In the genomic region with DNA sequence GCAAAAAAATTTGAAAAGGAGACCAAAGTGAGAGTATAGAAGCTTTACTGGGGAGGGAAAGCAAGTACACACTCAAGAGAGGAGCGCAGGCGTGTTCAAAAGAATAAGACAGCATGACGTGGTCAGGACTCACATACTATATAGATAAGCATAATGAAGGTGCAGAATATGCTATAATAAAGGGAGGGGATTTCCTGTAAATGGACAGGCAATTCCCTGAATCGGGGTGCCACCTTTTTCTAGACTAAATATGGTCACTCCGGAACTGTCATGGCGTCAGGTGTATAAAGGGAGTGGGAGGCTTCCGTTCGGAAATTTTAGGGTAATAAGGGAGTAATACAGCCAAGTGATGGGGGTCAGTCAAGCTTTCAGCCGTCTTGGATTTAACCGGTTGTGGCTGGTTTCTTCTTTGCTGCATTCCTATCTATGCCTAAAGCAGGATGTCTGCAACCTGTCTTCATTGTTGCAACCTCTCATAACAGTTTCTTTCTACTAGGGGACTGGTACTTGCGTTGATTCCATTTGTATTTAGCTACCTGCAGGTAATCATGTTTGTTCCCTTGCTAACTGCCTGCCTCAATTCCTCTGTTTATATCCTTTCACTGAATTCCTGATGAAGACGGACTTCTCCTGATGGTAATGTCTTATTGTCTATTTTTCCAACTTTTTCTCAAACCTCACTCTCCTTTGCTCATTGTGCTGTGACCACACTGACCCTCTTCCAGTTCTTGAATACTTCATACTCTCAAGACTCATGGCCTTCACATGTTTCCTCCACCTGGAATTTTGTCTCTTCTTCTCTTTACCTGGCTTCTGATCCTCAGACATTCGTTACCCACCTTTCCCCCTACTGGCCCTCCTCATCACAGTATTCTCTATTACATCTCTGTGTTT, we compare ENCODE assay signal across 1 cellular context.
TF ChIP-seq lines count a peak whose summit lies in the region.

No MANE protein-coding gene starts in this region.

TF ChIP-seq in K562, 482 proteins besides CTCF, POLR2A, EP300 and RAD21 (continued from another document and continues in another):
- TF ChIP-seq, protein P1, sequence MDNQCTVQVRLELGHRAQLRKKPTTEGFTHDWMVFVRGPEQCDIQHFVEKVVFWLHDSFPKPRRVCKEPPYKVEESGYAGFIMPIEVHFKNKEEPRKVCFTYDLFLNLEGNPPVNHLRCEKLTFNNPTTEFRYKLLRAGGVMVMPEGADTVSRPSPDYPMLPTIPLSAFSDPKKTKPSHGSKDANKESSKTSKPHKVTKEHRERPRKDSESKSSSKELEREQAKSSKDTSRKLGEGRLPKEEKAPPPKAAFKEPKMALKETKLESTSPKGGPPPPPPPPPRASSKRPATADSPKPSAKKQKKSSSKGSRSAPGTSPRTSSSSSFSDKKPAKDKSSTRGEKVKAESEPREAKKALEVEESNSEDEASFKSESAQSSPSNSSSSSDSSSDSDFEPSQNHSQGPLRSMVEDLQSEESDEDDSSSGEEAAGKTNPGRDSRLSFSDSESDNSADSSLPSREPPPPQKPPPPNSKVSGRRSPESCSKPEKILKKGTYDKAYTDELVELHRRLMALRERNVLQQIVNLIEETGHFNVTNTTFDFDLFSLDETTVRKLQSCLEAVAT (IDR thresholded peaks at IDR 0.05): peak; percentile 95 to 97
- TF ChIP-seq ZNF561 (CRISPR knock-in tag; conservative IDR thresholded peaks at IDR 0.05) (no peak), ZNF217 (CRISPR knock-in tag; IDR thresholded peaks at IDR 0.05) (no peak), FOSL1 (tag; conservative IDR thresholded peaks at IDR 0.05) (peak; percentile 39; the same call in 1 of the 2 replicates), ZSCAN32 (CRISPR knock-in tag; IDR thresholded peaks at IDR 0.05) (no peak), IRF2 (CRISPR knock-in tag; IDR thresholded peaks at IDR 0.05) (no peak), ETV5 (CRISPR knock-in tag; IDR thresholded peaks at IDR 0.05; ENCODE audit: low read depth) (peak; percentile 46; the same call in 1 of the 2 replicates), TBL1XR1 (IDR thresholded peaks at IDR 0.05; ENCODE audit: low read length in 2 of 2) (no peak), MTA3 (IDR thresholded peaks at IDR 0.05; ENCODE audit: borderline replicate concordance) (no peak), EP400 (IDR thresholded peaks at IDR 0.05) (peak; percentile 38), NFE2 (IDR thresholded peaks at IDR 0.05; ENCODE audit: low read depth) (peak; percentile 27; the same call in 1 of the 2 replicates), KLF10 (CRISPR knock-in tag; IDR thresholded peaks at IDR 0.05) (no peak), ZNF12 (CRISPR knock-in tag; IDR thresholded peaks at IDR 0.05) (no peak), ZNF57 (CRISPR knock-in tag; IDR thresholded peaks at IDR 0.05) (0 out of 2 replicates have a peak, but pooled peaks have one; percentile 58), POLR2AphosphoS5 (IDR thresholded peaks at IDR 0.05; ENCODE audit: control insufficient read depth, insufficient read depth, low read depth, low read length) (peak; percentile 65), ZNF707 (CRISPR knock-in tag; conservative IDR thresholded peaks at IDR 0.05) (no peak), RBFOX2 (IDR thresholded peaks at IDR 0.05; ENCODE audit: low read depth, low read length) (peak; percentile 80), ZEB2 (IDR thresholded peaks at IDR 0.05) (peak; percentile 6; the same call in 1 of the 2 replicates), EGR1 (conservative IDR thresholded peaks at IDR 0.05) (peak; percentile 59), SOX6 (IDR thresholded peaks at IDR 0.05) (peak; percentile 43; the same call in 1 of the 2 replicates), TBP (optimal IDR thresholded peaks at IDR 0.05; ENCODE audit: low read depth, low read length) (peak; percentile 80), GABPA (tag; conservative IDR thresholded peaks at IDR 0.05; ENCODE audit: low read depth) (0 out of 2 replicates have a peak, but pooled peaks have one; percentile 25), MBD2 (IDR thresholded peaks at IDR 0.05; ENCODE audit: borderline replicate concordance, low read depth) (no peak), FOXM1 (IDR thresholded peaks at IDR 0.05; ENCODE audit: low read depth) (no peak), FOXM1 (CRISPR knock-in tag; IDR thresholded peaks at IDR 0.05; ENCODE audit: low read depth) (no peak), NFRKB (IDR thresholded peaks at IDR 0.05; ENCODE audit: low read depth) (peak; percentile 86), ZBTB17 (CRISPR knock-in tag; IDR thresholded peaks at IDR 0.05) (no peak), ZNF263 (CRISPR knock-in tag; IDR thresholded peaks at IDR 0.05; ENCODE audit: borderline replicate concordance) (no peak), ZNF224 (CRISPR knock-in tag; IDR thresholded peaks at IDR 0.05) (no peak)
- TF ChIP-seq, protein P2, sequence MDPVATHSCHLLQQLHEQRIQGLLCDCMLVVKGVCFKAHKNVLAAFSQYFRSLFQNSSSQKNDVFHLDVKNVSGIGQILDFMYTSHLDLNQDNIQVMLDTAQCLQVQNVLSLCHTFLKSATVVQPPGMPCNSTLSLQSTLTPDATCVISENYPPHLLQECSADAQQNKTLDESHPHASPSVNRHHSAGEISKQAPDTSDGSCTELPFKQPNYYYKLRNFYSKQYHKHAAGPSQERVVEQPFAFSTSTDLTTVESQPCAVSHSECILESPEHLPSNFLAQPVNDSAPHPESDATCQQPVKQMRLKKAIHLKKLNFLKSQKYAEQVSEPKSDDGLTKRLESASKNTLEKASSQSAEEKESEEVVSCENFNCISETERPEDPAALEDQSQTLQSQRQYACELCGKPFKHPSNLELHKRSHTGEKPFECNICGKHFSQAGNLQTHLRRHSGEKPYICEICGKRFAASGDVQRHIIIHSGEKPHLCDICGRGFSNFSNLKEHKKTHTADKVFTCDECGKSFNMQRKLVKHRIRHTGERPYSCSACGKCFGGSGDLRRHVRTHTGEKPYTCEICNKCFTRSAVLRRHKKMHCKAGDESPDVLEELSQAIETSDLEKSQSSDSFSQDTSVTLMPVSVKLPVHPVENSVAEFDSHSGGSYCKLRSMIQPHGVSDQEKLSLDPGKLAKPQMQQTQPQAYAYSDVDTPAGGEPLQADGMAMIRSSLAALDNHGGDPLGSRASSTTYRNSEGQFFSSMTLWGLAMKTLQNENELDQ (CRISPR knock-in tag; IDR thresholded peaks at IDR 0.05; ENCODE audit: borderline replicate concordance): no peak
- TF ChIP-seq, protein P3, sequence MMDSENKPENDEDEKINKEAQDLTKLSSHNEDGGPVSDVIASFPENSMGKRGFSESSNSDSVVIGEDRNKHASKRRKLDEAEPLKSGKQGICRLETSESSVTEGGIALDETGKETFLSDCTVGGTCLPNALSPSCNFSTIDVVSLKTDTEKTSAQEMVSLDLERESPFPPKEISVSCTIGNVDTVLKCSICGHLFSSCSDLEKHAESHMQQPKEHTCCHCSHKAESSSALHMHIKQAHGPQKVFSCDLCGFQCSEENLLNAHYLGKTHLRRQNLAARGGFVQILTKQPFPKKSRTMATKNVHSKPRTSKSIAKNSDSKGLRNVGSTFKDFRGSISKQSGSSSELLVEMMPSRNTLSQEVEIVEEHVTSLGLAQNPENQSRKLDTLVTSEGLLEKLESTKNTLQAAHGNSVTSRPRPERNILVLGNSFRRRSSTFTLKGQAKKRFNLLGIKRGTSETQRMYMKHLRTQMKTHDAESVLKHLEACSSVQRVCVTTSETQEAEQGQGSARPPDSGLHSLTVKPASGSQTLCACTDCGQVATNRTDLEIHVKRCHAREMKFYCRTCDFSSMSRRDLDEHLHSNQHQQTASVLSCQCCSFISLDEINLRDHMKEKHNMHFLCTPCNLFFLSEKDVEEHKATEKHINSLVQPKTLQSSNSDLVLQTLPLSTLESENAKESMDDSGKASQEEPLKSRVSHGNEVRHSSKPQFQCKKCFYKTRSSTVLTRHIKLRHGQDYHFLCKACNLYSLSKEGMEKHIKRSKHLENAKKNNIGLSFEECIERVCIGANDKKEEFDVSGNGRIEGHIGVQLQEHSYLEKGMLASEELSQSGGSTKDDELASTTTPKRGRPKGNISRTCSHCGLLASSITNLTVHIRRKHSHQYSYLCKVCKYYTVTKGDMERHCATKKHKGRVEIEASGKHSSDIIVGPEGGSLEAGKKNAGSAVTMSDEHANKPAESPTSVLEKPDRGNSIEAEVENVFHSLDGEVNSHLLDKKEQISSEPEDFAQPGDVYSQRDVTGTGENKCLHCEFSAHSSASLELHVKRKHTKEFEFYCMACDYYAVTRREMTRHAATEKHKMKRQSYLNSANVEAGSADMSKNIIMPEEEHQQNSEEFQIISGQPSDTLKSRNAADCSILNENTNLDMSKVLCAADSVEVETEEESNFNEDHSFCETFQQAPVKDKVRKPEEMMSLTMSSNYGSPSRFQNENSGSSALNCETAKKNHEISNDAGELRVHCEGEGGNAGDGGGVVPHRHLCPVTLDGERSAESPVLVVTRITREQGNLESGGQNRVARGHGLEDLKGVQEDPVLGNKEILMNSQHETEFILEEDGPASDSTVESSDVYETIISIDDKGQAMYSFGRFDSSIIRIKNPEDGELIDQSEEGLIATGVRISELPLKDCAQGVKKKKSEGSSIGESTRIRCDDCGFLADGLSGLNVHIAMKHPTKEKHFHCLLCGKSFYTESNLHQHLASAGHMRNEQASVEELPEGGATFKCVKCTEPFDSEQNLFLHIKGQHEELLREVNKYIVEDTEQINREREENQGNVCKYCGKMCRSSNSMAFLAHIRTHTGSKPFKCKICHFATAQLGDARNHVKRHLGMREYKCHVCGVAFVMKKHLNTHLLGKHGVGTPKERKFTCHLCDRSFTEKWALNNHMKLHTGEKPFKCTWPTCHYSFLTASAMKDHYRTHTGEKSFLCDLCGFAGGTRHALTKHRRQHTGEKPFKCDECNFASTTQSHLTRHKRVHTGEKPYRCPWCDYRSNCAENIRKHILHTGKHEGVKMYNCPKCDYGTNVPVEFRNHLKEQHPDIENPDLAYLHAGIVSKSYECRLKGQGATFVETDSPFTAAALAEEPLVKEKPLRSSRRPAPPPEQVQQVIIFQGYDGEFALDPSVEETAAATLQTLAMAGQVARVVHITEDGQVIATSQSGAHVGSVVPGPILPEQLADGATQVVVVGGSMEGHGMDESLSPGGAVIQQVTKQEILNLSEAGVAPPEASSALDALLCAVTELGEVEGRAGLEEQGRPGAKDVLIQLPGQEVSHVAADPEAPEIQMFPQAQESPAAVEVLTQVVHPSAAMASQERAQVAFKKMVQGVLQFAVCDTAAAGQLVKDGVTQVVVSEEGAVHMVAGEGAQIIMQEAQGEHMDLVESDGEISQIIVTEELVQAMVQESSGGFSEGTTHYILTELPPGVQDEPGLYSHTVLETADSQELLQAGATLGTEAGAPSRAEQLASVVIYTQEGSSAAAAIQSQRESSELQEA (IDR thresholded peaks at IDR 0.05; ENCODE audit: low read depth): no peak
- TF ChIP-seq, protein P4, sequence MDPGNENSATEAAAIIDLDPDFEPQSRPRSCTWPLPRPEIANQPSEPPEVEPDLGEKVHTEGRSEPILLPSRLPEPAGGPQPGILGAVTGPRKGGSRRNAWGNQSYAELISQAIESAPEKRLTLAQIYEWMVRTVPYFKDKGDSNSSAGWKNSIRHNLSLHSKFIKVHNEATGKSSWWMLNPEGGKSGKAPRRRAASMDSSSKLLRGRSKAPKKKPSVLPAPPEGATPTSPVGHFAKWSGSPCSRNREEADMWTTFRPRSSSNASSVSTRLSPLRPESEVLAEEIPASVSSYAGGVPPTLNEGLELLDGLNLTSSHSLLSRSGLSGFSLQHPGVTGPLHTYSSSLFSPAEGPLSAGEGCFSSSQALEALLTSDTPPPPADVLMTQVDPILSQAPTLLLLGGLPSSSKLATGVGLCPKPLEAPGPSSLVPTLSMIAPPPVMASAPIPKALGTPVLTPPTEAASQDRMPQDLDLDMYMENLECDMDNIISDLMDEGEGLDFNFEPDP (CRISPR knock-in tag; IDR thresholded peaks at IDR 0.05): no peak
- TF ChIP-seq, protein P5, sequence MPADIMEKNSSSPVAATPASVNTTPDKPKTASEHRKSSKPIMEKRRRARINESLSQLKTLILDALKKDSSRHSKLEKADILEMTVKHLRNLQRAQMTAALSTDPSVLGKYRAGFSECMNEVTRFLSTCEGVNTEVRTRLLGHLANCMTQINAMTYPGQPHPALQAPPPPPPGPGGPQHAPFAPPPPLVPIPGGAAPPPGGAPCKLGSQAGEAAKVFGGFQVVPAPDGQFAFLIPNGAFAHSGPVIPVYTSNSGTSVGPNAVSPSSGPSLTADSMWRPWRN (IDR thresholded peaks at IDR 0.05; ENCODE audit: low read depth): no peak
- TF ChIP-seq, protein P6, sequence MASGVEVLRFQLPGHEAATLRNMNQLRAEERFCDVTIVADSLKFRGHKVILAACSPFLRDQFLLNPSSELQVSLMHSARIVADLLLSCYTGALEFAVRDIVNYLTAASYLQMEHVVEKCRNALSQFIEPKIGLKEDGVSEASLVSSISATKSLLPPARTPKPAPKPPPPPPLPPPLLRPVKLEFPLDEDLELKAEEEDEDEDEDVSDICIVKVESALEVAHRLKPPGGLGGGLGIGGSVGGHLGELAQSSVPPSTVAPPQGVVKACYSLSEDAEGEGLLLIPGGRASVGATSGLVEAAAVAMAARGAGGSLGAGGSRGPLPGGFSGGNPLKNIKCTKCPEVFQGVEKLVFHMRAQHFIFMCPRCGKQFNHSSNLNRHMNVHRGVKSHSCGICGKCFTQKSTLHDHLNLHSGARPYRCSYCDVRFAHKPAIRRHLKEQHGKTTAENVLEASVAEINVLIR (CRISPR knock-in tag; IDR thresholded peaks at IDR 0.05): 0 out of 2 replicates have a peak, but pooled peaks have one; percentile 24
- TF ChIP-seq, protein P7, sequence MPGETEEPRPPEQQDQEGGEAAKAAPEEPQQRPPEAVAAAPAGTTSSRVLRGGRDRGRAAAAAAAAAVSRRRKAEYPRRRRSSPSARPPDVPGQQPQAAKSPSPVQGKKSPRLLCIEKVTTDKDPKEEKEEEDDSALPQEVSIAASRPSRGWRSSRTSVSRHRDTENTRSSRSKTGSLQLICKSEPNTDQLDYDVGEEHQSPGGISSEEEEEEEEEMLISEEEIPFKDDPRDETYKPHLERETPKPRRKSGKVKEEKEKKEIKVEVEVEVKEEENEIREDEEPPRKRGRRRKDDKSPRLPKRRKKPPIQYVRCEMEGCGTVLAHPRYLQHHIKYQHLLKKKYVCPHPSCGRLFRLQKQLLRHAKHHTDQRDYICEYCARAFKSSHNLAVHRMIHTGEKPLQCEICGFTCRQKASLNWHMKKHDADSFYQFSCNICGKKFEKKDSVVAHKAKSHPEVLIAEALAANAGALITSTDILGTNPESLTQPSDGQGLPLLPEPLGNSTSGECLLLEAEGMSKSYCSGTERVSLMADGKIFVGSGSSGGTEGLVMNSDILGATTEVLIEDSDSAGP (CRISPR knock-in tag; IDR thresholded peaks at IDR 0.05): no peak
- TF ChIP-seq, protein P8, sequence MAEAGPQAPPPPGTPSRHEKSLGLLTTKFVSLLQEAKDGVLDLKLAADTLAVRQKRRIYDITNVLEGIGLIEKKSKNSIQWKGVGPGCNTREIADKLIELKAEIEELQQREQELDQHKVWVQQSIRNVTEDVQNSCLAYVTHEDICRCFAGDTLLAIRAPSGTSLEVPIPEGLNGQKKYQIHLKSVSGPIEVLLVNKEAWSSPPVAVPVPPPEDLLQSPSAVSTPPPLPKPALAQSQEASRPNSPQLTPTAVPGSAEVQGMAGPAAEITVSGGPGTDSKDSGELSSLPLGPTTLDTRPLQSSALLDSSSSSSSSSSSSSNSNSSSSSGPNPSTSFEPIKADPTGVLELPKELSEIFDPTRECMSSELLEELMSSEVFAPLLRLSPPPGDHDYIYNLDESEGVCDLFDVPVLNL (CRISPR knock-in tag; IDR thresholded peaks at IDR 0.05; ENCODE audit: low read depth): no peak
